Comparison of ENCODE assay signal across 9 cellular contexts in the genomic region with DNA sequence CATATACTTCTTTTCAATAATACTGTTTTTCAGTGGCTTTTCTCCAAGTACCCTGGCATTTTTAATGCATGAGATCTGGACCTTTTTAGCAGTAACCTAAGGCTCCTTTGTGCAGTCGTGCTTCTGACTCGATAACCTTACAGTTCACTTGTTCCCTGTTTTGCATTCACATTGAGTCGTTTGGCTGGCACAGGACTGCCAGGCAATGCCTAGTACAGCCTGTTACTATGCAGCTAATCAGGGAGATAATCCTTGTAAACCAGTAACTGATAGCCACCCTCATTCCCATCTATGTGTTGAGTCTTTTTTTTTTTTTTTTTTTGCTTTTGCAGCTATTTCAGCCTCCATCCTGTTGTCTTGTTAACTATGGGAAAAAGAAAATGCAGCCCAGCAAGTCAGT. TPM values are rescaled to one million over a fixed set of nuclear protein-coding genes. Genes with fewer than 3 reads are reported as not detected.
A peak's percentile ranks its signal among the peaks of the same experiment; 100 is the strongest.
DNase-seq lines count a peak whose midpoint lies in the region; ATAC-seq lines count a peak whose summit lies in the region.
"Had no signal": no experiment of that assay in that cellular context is flagged by ENCODE, and none has a peak within 500 bp of the region (broad histone marks: within the 10 kb centered on the region; RNA-seq: fewer than 3 reads in every experiment).

No MANE protein-coding gene starts in this region.

- in situ Hi-C loops in GM23248 (cut with MboI), result loop anchor here (25.0 kb wide), 1 partner anchor 673 kb away; no protein-coding TSS in a partner anchor

- H3K4me3 ChIP-seq in urinary bladder (ENCODE audit: low read depth, low read length) (no peak overlapping the region), GM23248 (no peak overlapping the region)

- H3K9me3 ChIP-seq in GM23248 (ENCODE audit: low read depth), result no peaks in the 10 kb centered on the region

- H3K36me3 Mint-ChIP-seq in activated naive CD8-positive, alpha-beta T cell treated with anti-CD3 and anti-CD28 coated beads for 36 hours, result peaks cover 12% of the 10 kb centered on the region
- peaks cover 12% of the 10 kb centered on the region for H3K36me3 Mint-ChIP-seq in activated naive CD8-positive, alpha-beta T cell treated with anti-CD3 and anti-CD28 coated beads, Interleukin-2, amount 50 U/mL, for 24 hours (ENCODE audit: low read depth)
- H3K36me3 Mint-ChIP-seq: IgD-negative memory B cell had no signal

- 0 out of 2 replicates have a peak, but pooled peaks cover 3% of the 10 kb centered on the region for H3K27me3 ChIP-seq in GM23248 (replicated peaks; ENCODE audit: insufficient read depth)

- DNase-seq in activated naive CD8-positive, alpha-beta T cell treated with anti-CD3 and anti-CD28 coated beads for 36 hours, result no peak
- DNase-seq in activated naive CD8-positive, alpha-beta T cell treated with anti-CD3 and anti-CD28 coated beads, Interleukin-2, amount 50 U/mL, for 24 hours, result no peak
- peak in 5 of 61 donors; percentile 12 to 27 (median 18) for DNase-seq in caudate nucleus (lab: John Stamatoyannopoulos, UW)
- peak; percentile 52 for DNase-seq in midbrain (lab: John Stamatoyannopoulos, UW)
- no peak for DNase-seq in GM23248
- DNase-seq in EL, result no peak
- DNase-seq in DMS 273 treated with DMSO at 0.1 percent for 48 hours (lab: John Stamatoyannopoulos, UW), result no peak

- H3K9ac ChIP-seq in GM23248, result no peak overlapping the region

- WGBS in urinary bladder, result 24% methylated on average over 3 of the region's 3 CpGs
- 75 to 84% methylated on average over 3 of the region's 3 CpGs for WGBS in GM23248 (ENCODE audit: low coverage in 1 of 2, low lambda C conversion rate in 2 of 2, missing lambda C conversion rate in 2 of 2), 2 experiments

- no peak overlapping the region for H3K4me2 ChIP-seq in GM23248 (ENCODE audit: unreplicated experiment)

- peaks cover 3% of the 10 kb centered on the region; the same call in 1 of the 2 replicates for H3F3A ChIP-seq in GM23248 (ENCODE audit: insufficient read depth)

- no peaks in the 10 kb centered on the region for H3K4me1 ChIP-seq in urinary bladder (ENCODE audit: insufficient read depth)
- H3K4me1 ChIP-seq in GM23248 (ENCODE audit: insufficient read depth), result peaks cover 50% of the 10 kb centered on the region

- H3K27ac ChIP-seq in caudate nucleus (ENCODE audit: low read depth, low read length), result peak overlapping the region; percentile 93
- peak overlapping the region; percentile 42 for H3K27ac ChIP-seq in urinary bladder (ENCODE audit: low read depth)
- H3K27ac ChIP-seq in GM23248, result no peak overlapping the region

- no peak for ATAC-seq in activated naive CD8-positive, alpha-beta T cell treated with anti-CD3 and anti-CD28 coated beads, Interleukin-2, amount 50 U/mL, for 24 hours

- H2AFZ ChIP-seq in GM23248, result no peak overlapping the region

- H3K4me3 Mint-ChIP-seq in activated naive CD8-positive, alpha-beta T cell treated with anti-CD3 and anti-CD28 coated beads for 36 hours, result no peak overlapping the region
- no peak overlapping the region for H3K4me3 Mint-ChIP-seq in activated naive CD8-positive, alpha-beta T cell treated with anti-CD3 and anti-CD28 coated beads, Interleukin-2, amount 50 U/mL, for 24 hours

- H3K36me3 ChIP-seq in urinary bladder (ENCODE audit: insufficient read depth), result no peaks in the 10 kb centered on the region
- H3K36me3 ChIP-seq in GM23248 (ENCODE audit: low read depth), result peaks cover 4% of the 10 kb centered on the region; the same call in 1 of the 2 replicates

- H4K20me1 ChIP-seq in GM23248 (ENCODE audit: insufficient read depth), result no peaks in the 10 kb centered on the region

- no peaks in the 10 kb centered on the region for H3K9me2 ChIP-seq in GM23248 (ENCODE audit: insufficient read depth)

- H3K9me3 Mint-ChIP-seq in activated naive CD8-positive, alpha-beta T cell treated with anti-CD3 and anti-CD28 coated beads for 36 hours, result no peaks in the 10 kb centered on the region
- H3K9me3 Mint-ChIP-seq in activated naive CD8-positive, alpha-beta T cell treated with anti-CD3 and anti-CD28 coated beads, Interleukin-2, amount 50 U/mL, for 24 hours, result no peaks in the 10 kb centered on the region
- H3K9me3 Mint-ChIP-seq: IgD-negative memory B cell had no signal

- peaks cover 45% of the 10 kb centered on the region for H3K79me2 ChIP-seq in GM23248 (ENCODE audit: insufficient read depth)

- H3K4me1 Mint-ChIP-seq in activated naive CD8-positive, alpha-beta T cell treated with anti-CD3 and anti-CD28 coated beads for 36 hours, result peaks cover 31% of the 10 kb centered on the region
- H3K4me1 Mint-ChIP-seq in activated naive CD8-positive, alpha-beta T cell treated with anti-CD3 and anti-CD28 coated beads, Interleukin-2, amount 50 U/mL, for 24 hours, result peaks cover 37% of the 10 kb centered on the region

- peaks cover 9% of the 10 kb centered on the region for H3K27me3 Mint-ChIP-seq in activated naive CD8-positive, alpha-beta T cell treated with anti-CD3 and anti-CD28 coated beads for 36 hours
- H3K27me3 Mint-ChIP-seq in activated naive CD8-positive, alpha-beta T cell treated with anti-CD3 and anti-CD28 coated beads, Interleukin-2, amount 50 U/mL, for 24 hours, result peaks cover 11% of the 10 kb centered on the region

- H3K27ac Mint-ChIP-seq in activated naive CD8-positive, alpha-beta T cell treated with anti-CD3 and anti-CD28 coated beads for 36 hours, result peak overlapping the region; percentile 25
- no peak overlapping the region for H3K27ac Mint-ChIP-seq in activated naive CD8-positive, alpha-beta T cell treated with anti-CD3 and anti-CD28 coated beads, Interleukin-2, amount 50 U/mL, for 24 hours

RNA-seq across cellular contexts. Expression of gene ATP1B1, which starts 3.8 kb away (rescaled TPM):
- total RNA-seq in activated naive CD8-positive, alpha-beta T cell treated with anti-CD3 and anti-CD28 coated beads for 36 hours, result 1 to 10 TPM; 3.3 to 4.1 TPM
- 54.6 TPM for total RNA-seq in urinary bladder
- polyA plus RNA-seq in urinary bladder, result 34.2 TPM
- total RNA-seq in GM23248 (2014; rRNA removed; shearing (Covaris generic)), result 6.9 and 9.4 TPM in 2 replicates
- 15.2 and 16.1 TPM in 2 replicates for polyA plus RNA-seq in GM23248 (2016; fragmentation: Nextera tagmentation; extraction: Ambion mirVana)
